1 cellular context compared by ENCODE assay signal in genomic region chr7:131300572-131301466, GRCh38.
TF ChIP-seq lines count a peak whose summit lies in the region.

No MANE protein-coding gene starts in this region.

TF ChIP-seq in H1, 55 proteins besides CTCF, POLR2A, EP300 and RAD21:
- TF ChIP-seq TEAD4 (IDR thresholded peaks at IDR 0.05; ENCODE audit: low read depth, low read length) (peak; percentile 56; the same call in 1 of the 2 replicates), CHD1 (IDR thresholded peaks at IDR 0.05; ENCODE audit: low read depth, low read length) (no peak)
